1 cellular context compared by ENCODE assay signal in genomic region chr9:67058898-67059715, GRCh38.
TF ChIP-seq lines count a peak whose summit lies in the region.

No MANE protein-coding gene starts in this region.

TF ChIP-seq in HepG2, 621 proteins besides CTCF, POLR2A, EP300 and RAD21 (continued from another document):
- TF ChIP-seq ZBTB14 (CRISPR knock-in tag; IDR thresholded peaks at IDR 0.05) (peak; percentile 49; the same call in 1 of the 2 replicates), SAP130 (CRISPR knock-in tag; IDR thresholded peaks at IDR 0.05; ENCODE audit: low read depth) (peak; percentile 62), KLF6 (CRISPR knock-in tag; IDR thresholded peaks at IDR 0.05) (0 out of 2 replicates have a peak, but pooled peaks have one; percentile 30), STAG1 (CRISPR knock-in tag; IDR thresholded peaks at IDR 0.05) (peak; percentile 17; the same call in 1 of the 2 replicates), ZBTB2 (CRISPR knock-in tag; IDR thresholded peaks at IDR 0.05; ENCODE audit: low read depth) (0 out of 2 replicates have a peak, but pooled peaks have one; percentile 41), ZNF777 (CRISPR knock-in tag; IDR thresholded peaks at IDR 0.05) (peak; percentile 27; the same call in 1 of the 2 replicates), FOSL2 (CRISPR knock-in tag; IDR thresholded peaks at IDR 0.05) (0 out of 2 replicates have a peak, but pooled peaks have one; percentile 19), ZNF331 (CRISPR knock-in tag; IDR thresholded peaks at IDR 0.05) (0 out of 2 replicates have a peak, but pooled peaks have one; percentile 17), ZBTB25 (CRISPR knock-in tag; IDR thresholded peaks at IDR 0.05) (peak; percentile 79), UBTF (CRISPR knock-in tag; IDR thresholded peaks at IDR 0.05) (peak; percentile 31; the same call in 1 of the 2 replicates)
- TF ChIP-seq, protein P1, sequence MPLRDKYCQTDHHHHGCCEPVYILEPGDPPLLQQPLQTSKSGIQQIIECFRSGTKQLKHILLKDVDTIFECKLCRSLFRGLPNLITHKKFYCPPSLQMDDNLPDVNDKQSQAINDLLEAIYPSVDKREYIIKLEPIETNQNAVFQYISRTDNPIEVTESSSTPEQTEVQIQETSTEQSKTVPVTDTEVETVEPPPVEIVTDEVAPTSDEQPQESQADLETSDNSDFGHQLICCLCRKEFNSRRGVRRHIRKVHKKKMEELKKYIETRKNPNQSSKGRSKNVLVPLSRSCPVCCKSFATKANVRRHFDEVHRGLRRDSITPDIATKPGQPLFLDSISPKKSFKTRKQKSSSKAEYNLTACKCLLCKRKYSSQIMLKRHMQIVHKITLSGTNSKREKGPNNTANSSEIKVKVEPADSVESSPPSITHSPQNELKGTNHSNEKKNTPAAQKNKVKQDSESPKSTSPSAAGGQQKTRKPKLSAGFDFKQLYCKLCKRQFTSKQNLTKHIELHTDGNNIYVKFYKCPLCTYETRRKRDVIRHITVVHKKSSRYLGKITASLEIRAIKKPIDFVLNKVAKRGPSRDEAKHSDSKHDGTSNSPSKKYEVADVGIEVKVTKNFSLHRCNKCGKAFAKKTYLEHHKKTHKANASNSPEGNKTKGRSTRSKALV (CRISPR knock-in tag; IDR thresholded peaks at IDR 0.05) = 0 out of 2 replicates have a peak, but pooled peaks have one; percentile 63
- TF ChIP-seq, protein P2, sequence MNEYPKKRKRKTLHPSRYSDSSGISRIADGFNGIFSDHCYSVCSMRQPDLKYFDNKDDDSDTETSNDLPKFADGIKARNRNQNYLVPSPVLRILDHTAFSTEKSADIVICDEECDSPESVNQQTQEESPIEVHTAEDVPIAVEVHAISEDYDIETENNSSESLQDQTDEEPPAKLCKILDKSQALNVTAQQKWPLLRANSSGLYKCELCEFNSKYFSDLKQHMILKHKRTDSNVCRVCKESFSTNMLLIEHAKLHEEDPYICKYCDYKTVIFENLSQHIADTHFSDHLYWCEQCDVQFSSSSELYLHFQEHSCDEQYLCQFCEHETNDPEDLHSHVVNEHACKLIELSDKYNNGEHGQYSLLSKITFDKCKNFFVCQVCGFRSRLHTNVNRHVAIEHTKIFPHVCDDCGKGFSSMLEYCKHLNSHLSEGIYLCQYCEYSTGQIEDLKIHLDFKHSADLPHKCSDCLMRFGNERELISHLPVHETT (CRISPR knock-in tag; conservative IDR thresholded peaks at IDR 0.05) = peak; percentile 89
- TF ChIP-seq, protein P3, sequence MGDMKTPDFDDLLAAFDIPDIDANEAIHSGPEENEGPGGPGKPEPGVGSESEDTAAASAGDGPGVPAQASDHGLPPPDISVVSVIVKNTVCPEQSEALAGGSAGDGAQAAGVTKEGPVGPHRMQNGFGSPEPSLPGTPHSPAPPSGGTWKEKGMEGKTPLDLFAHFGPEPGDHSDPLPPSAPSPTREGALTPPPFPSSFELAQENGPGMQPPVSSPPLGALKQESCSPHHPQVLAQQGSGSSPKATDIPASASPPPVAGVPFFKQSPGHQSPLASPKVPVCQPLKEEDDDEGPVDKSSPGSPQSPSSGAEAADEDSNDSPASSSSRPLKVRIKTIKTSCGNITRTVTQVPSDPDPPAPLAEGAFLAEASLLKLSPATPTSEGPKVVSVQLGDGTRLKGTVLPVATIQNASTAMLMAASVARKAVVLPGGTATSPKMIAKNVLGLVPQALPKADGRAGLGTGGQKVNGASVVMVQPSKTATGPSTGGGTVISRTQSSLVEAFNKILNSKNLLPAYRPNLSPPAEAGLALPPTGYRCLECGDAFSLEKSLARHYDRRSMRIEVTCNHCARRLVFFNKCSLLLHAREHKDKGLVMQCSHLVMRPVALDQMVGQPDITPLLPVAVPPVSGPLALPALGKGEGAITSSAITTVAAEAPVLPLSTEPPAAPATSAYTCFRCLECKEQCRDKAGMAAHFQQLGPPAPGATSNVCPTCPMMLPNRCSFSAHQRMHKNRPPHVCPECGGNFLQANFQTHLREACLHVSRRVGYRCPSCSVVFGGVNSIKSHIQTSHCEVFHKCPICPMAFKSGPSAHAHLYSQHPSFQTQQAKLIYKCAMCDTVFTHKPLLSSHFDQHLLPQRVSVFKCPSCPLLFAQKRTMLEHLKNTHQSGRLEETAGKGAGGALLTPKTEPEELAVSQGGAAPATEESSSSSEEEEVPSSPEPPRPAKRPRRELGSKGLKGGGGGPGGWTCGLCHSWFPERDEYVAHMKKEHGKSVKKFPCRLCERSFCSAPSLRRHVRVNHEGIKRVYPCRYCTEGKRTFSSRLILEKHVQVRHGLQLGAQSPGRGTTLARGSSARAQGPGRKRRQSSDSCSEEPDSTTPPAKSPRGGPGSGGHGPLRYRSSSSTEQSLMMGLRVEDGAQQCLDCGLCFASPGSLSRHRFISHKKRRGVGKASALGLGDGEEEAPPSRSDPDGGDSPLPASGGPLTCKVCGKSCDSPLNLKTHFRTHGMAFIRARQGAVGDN (CRISPR knock-in tag; IDR thresholded peaks at IDR 0.05) = peak; percentile 40
- TF ChIP-seq, protein P4, sequence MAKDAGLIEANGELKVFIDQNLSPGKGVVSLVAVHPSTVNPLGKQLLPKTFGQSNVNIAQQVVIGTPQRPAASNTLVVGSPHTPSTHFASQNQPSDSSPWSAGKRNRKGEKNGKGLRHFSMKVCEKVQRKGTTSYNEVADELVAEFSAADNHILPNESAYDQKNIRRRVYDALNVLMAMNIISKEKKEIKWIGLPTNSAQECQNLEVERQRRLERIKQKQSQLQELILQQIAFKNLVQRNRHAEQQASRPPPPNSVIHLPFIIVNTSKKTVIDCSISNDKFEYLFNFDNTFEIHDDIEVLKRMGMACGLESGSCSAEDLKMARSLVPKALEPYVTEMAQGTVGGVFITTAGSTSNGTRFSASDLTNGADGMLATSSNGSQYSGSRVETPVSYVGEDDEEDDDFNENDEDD (CRISPR knock-in tag; IDR thresholded peaks at IDR 0.05; ENCODE audit: borderline replicate concordance) = peak; percentile 49; the same call in 1 of the 2 replicates
TF ChIP-seq in HepG2: peak in this region for 23; not testable (repeated sequence) for 598.
